14 cellular contexts compared by ENCODE assay signal in genomic region chr3:195013411-195013810, GRCh38.
DNase-seq lines count a peak whose midpoint lies in the region; ATAC-seq and TF ChIP-seq lines count a peak whose summit lies in the region.
"Had no signal": no experiment of that assay in that cellular context is flagged by ENCODE, and none has a peak within 500 bp of the region (broad histone marks: within the 10 kb centered on the region; RNA-seq: fewer than 3 reads in every experiment).

No MANE protein-coding gene starts in this region.

- no peaks in the 10 kb centered on the region for H3F3A ChIP-seq in neural progenitor cell (ENCODE audit: low read depth)

- H3K4me3 ChIP-seq in endodermal cell (ENCODE audit: low read length) (no peak overlapping the region), neural progenitor cell (no peak overlapping the region), upper lobe of right lung (no peak overlapping the region)
- H3K4me3 ChIP-seq: BLaER1 treated with 17β-estradiol and CSF1 and Interleukin-3, amounts not matched to agents 10 nM and 100 nM had no signal

- CTCF ChIA-PET in GM10248 (lab: Yijun Ruan, JAX) = interaction anchor here (1.4 kb wide), 1 partner anchor 18 kb away, joined by 4 read pairs; no protein-coding TSS in a partner anchor

- no peaks in the 10 kb centered on the region for H4K20me1 ChIP-seq in neural progenitor cell (ENCODE audit: low read depth)
- H4K20me1 ChIP-seq: BLaER1 treated with 17β-estradiol and CSF1 and Interleukin-3, amounts not matched to agents 10 nM and 100 nM had no signal

- H3K4me1 ChIP-seq in endodermal cell (ENCODE audit: control insufficient read depth, insufficient read depth, low read length) (no peaks in the 10 kb centered on the region), neural progenitor cell (no peaks in the 10 kb centered on the region), upper lobe of right lung (peaks cover 4% of the 10 kb centered on the region)

- ATAC-seq in left ventricle myocardium superior (no peak), upper lobe of right lung (no peak), GM21576 (IDR thresholded peaks at IDR 0.05; ENCODE audit: unreplicated experiment) (no peak)
- ATAC-seq: HCT116 had no signal

- POLR2A ChIA-PET in GM10248 (lab: Yijun Ruan, JAX) = no interaction called here

- H3K9me3 Mint-ChIP-seq in endodermal cell (peaks cover 26% of the 10 kb centered on the region), neural progenitor cell (peaks cover 22% of the 10 kb centered on the region)
- H3K9me3 Mint-ChIP-seq: CD4-positive, CD25-positive, alpha-beta regulatory T cell had no signal

- DNase-seq in cardiac septum (ENCODE audit: low spot score) (peak; percentile 29), left ventricle myocardium superior (no peak), endodermal cell (peak; percentile 24), neural progenitor cell (ENCODE audit: low spot score) (no peak), upper lobe of right lung (peak; percentile 17), GM10248 (ENCODE audit: extremely low spot score) (no peak), NCI-H526 treated with DMSO at 0.1 percent for 48 hours (lab: John Stamatoyannopoulos, UW) (no peak)
- DNase-seq: ACHN; CD4-positive, CD25-positive, alpha-beta regulatory T cell; DMS53; GF-D8 had no signal

- TF ChIP-seq CTCF in endodermal cell (conservative IDR thresholded peaks at IDR 0.05) = no peak
- no peak for TF ChIP-seq CTCF in neural progenitor cell (IDR thresholded peaks at IDR 0.05)
- no peak for TF ChIP-seq CTCF in upper lobe of right lung (IDR thresholded peaks at IDR 0.05)
- TF ChIP-seq CTCF in GM10248 (IDR thresholded peaks at IDR 0.05; ENCODE audit: control extremely low read depth, extremely low read depth, low read depth, missing control alignments) = no peak

- no peaks in the 10 kb centered on the region for H3K79me2 ChIP-seq in neural progenitor cell (ENCODE audit: low read depth)

- no peak overlapping the region for H3K4me2 ChIP-seq in neural progenitor cell

- H3K9me3 ChIP-seq in endodermal cell (ENCODE audit: control insufficient read depth, low read length) (peaks cover 16% of the 10 kb centered on the region), neural progenitor cell (ENCODE audit: low read depth) (no peaks in the 10 kb centered on the region), upper lobe of right lung (no peaks in the 10 kb centered on the region)

- H3K27me3 Mint-ChIP-seq in endodermal cell (ENCODE audit: insufficient read depth) (peaks cover 4% of the 10 kb centered on the region), neural progenitor cell (ENCODE audit: insufficient read depth, low read depth) (peaks cover 14% of the 10 kb centered on the region)

- intact Hi-C loops in cardiac septum (cut with DNase I) (no loop called here), left ventricle myocardium superior (cut with micrococcal nuclease) (no loop called here), upper lobe of right lung (cut with DNase I) (no loop called here)

- H3K4me1 Mint-ChIP-seq in endodermal cell (peaks cover 4% of the 10 kb centered on the region), neural progenitor cell (peaks cover 3% of the 10 kb centered on the region)

- no peak overlapping the region for H2AFZ ChIP-seq in neural progenitor cell (replicated peaks)

- H3K27ac ChIP-seq in endodermal cell (ENCODE audit: low read depth, low read length) = no peak overlapping the region
- no peak overlapping the region for H3K27ac ChIP-seq in neural progenitor cell
- H3K27ac ChIP-seq in upper lobe of right lung = no peak overlapping the region
- H3K27ac ChIP-seq: BLaER1 treated with 17β-estradiol and CSF1 and Interleukin-3, amounts not matched to agents 10 nM and 100 nM had no signal

- no peaks in the 10 kb centered on the region for H3K36me3 Mint-ChIP-seq in endodermal cell (ENCODE audit: low read depth)
- H3K36me3 Mint-ChIP-seq in neural progenitor cell = no peaks in the 10 kb centered on the region
- H3K36me3 Mint-ChIP-seq: CD4-positive, CD25-positive, alpha-beta regulatory T cell had no signal

- H3K27me3 ChIP-seq in endodermal cell (ENCODE audit: control insufficient read depth, insufficient read depth, low read length, poor library complexity, severe bottlenecking) = no peaks in the 10 kb centered on the region
- H3K27me3 ChIP-seq in neural progenitor cell = no peaks in the 10 kb centered on the region
- no peaks in the 10 kb centered on the region for H3K27me3 ChIP-seq in upper lobe of right lung
- H3K27me3 ChIP-seq: BLaER1 treated with 17β-estradiol and CSF1 and Interleukin-3, amounts not matched to agents 10 nM and 100 nM had no signal

- H3K36me3 ChIP-seq in endodermal cell (ENCODE audit: control insufficient read depth, insufficient read depth, low read length) (no peaks in the 10 kb centered on the region), neural progenitor cell (no peaks in the 10 kb centered on the region), upper lobe of right lung (no peaks in the 10 kb centered on the region)
- H3K36me3 ChIP-seq: BLaER1 treated with 17β-estradiol and CSF1 and Interleukin-3, amounts not matched to agents 10 nM and 100 nM had no signal

- H3K27ac Mint-ChIP-seq in endodermal cell (no peak overlapping the region), neural progenitor cell (peak overlapping the region; percentile 18)
- H3K27ac Mint-ChIP-seq: CD4-positive, CD25-positive, alpha-beta regulatory T cell had no signal

- H3K4me3 Mint-ChIP-seq in endodermal cell (no peak overlapping the region), neural progenitor cell (peak overlapping the region; percentile 67)
- H3K4me3 Mint-ChIP-seq: CD4-positive, CD25-positive, alpha-beta regulatory T cell had no signal

- H3K9ac ChIP-seq in endodermal cell (ENCODE audit: extremely low read depth, low read length, poor library complexity, severe bottlenecking) (no peak overlapping the region), neural progenitor cell (no peak overlapping the region)
- H3K9ac ChIP-seq: BLaER1 treated with 17β-estradiol and CSF1 and Interleukin-3, amounts not matched to agents 10 nM and 100 nM had no signal

- 94 to 97% methylated on average over 7 to 8 of the region's 8 CpGs for WGBS in endodermal cell (ENCODE audit: insufficient coverage in 1 of 2, insufficient read length in 1 of 2), 2 experiments

Comparison
In these comparisons a context has a peak if more than half of its experiments do, and no peak if none do; other contexts are left out.
1. DNase-seq: peak in cardiac septum (single experiment), endodermal cell (single experiment) and upper lobe of right lung (single experiment); none in left ventricle myocardium superior (single experiment), neural progenitor cell (single experiment), GM10248 (single experiment) and NCI-H526 treated with DMSO at 0.1 percent for 48 hours (single experiment).